11 cellular contexts compared by ENCODE assay signal in the genomic region with DNA sequence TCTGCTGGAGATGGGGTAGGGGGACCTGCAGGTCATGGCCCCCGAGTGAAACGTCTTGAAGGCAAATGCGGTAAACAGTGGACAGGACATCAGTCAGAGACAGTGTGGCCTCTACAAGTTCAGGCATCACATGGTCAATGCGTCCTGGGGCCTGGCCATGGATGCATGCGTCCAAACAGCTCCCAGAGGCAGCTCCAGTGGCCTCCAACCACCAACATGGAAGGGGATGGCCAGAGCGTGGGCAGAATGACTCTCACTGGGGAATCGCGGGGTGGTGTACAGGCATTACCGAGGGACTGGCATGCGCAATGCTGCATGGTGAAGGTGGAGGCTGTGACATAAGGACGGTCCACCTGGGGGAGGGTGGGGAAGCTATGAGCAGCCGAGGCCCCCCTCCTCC.
"Had no signal": no experiment of that assay in that cellular context is flagged by ENCODE, and none has a peak within 500 bp of the region (broad histone marks: within the 10 kb centered on the region; RNA-seq: fewer than 3 reads in every experiment).

No MANE protein-coding gene starts in this region.

- H3K27ac Mint-ChIP-seq: activated CD4-positive, alpha-beta T cell treated with anti-CD3 and anti-CD28 coated beads, Interleukin-2, amount 10 ng/mL, durations not matched to agents 24 days and 14 days; activated T-cell treated with anti-CD3 and anti-CD28 coated beads, Interleukin-2, amount 50 U/mL, for 72 hours had no signal

- H3K27ac ChIP-seq: breast epithelium, left ventricle myocardium inferior, tibial nerve, vagina had no signal

- H3K9me3 ChIP-seq: breast epithelium, left ventricle myocardium inferior, tibial nerve, vagina had no signal

- H3K27me3 ChIP-seq: breast epithelium, vagina had no signal

- H3K4me3 ChIP-seq: breast epithelium, left ventricle myocardium inferior, tibial nerve, vagina had no signal

- ATAC-seq: activated T-cell treated with anti-CD3 and anti-CD28 coated beads, Interleukin-2, amount 50 U/mL, for 72 hours; esophagus mucosa had no signal

- H3K27me3 Mint-ChIP-seq: activated CD4-positive, alpha-beta T cell treated with anti-CD3 and anti-CD28 coated beads, Interleukin-2, amount 10 ng/mL, durations not matched to agents 24 days and 14 days had no signal

- H3K4me3 Mint-ChIP-seq: activated CD4-positive, alpha-beta T cell treated with anti-CD3 and anti-CD28 coated beads, Interleukin-2, amount 10 ng/mL, durations not matched to agents 24 days and 14 days; activated T-cell treated with anti-CD3 and anti-CD28 coated beads, Interleukin-2, amount 50 U/mL, for 72 hours had no signal

- H3K9me3 Mint-ChIP-seq: activated CD4-positive, alpha-beta T cell treated with anti-CD3 and anti-CD28 coated beads, Interleukin-2, amount 10 ng/mL, durations not matched to agents 24 days and 14 days; activated T-cell treated with anti-CD3 and anti-CD28 coated beads, Interleukin-2, amount 50 U/mL, for 72 hours had no signal

- H3K4me1 ChIP-seq: breast epithelium had no signal

- DNase-seq: activated CD4-positive, alpha-beta T cell treated with anti-CD3 and anti-CD28 coated beads, Interleukin-2, amount 10 ng/mL, durations not matched to agents 24 days and 14 days; activated CD8-positive, alpha-beta memory T cell treated with anti-CD3 and anti-CD28 coated beads, Interleukin-2, amount 50 U/mL, for 48 hours; activated T-cell treated with anti-CD3 and anti-CD28 coated beads, Interleukin-2, amount 50 U/mL, for 72 hours; left ventricle myocardium inferior; stimulated activated CD4-positive, alpha-beta T cell treated with anti-CD3 and anti-CD28 coated beads, Interleukin-2, amount 100 ng/mL, for 48 hours; stimulated activated naive CD4-positive, alpha-beta T cell treated with Interleukin-2 at 50 U/mL for 16 hours; substantia nigra had no signal

- H3K36me3 ChIP-seq: breast epithelium, left ventricle myocardium inferior, tibial nerve, vagina had no signal
